Comparison of ENCODE assay signal across 18 cellular contexts in genomic region chr6:39294133-39294532, GRCh38. TPM values are rescaled to one million over a fixed set of nuclear protein-coding genes. Genes with fewer than 3 reads are reported as not detected.
"Had no signal": no experiment of that assay in that cellular context is flagged by ENCODE, and none has a peak within 500 bp of the region (broad histone marks: within the 10 kb centered on the region; RNA-seq: fewer than 3 reads in every experiment).

No MANE protein-coding gene starts in this region.

- H3K9me3 Mint-ChIP-seq: activated naive CD4-positive, alpha-beta T cell treated with anti-CD3 and anti-CD28 coated beads, Interleukin-2, amount 50 U/mL, for 72 hours; activated T-cell treated with anti-CD3 and anti-CD28 coated beads, Interleukin-2, amount 50 U/mL, for 24 hours; endodermal cell; natural killer cell treated with Interleukin-12 subunit alpha and Interleukin-12 subunit beta and Interleukin-15 and Interleukin-18, amount 100 ng/mL, for 72 hours had no signal

- H3K4me3 Mint-ChIP-seq: activated CD8-positive, alpha-beta memory T cell treated with anti-CD3 and anti-CD28 coated beads, Interleukin-2, amount 10 ng/mL, durations not matched to agents 7 days and 5 days; activated T-cell treated with anti-CD3 and anti-CD28 coated beads, Interleukin-2, amount 50 U/mL, for 24 hours; endodermal cell; natural killer cell treated with Interleukin-12 subunit alpha and Interleukin-12 subunit beta and Interleukin-15 and Interleukin-18, amount 100 ng/mL, for 72 hours had no signal

- H3K27me3 Mint-ChIP-seq: activated T-cell treated with anti-CD3 and anti-CD28 coated beads, Interleukin-2, amount 50 U/mL, for 24 hours had no signal

- FAIRE-seq: urothelium cell line had no signal

- H3K36me3 Mint-ChIP-seq: activated CD8-positive, alpha-beta memory T cell treated with anti-CD3 and anti-CD28 coated beads, Interleukin-2, amount 10 ng/mL, durations not matched to agents 7 days and 5 days; activated naive CD4-positive, alpha-beta T cell treated with anti-CD3 and anti-CD28 coated beads, Interleukin-2, amount 50 U/mL, for 72 hours; natural killer cell treated with Interleukin-12 subunit alpha and Interleukin-12 subunit beta and Interleukin-15 and Interleukin-18, amount 100 ng/mL, for 72 hours had no signal

- H3K9me3 ChIP-seq: stomach, thoracic aorta had no signal

- H3K27ac ChIP-seq: stomach, thoracic aorta had no signal

- DNase-seq: activated CD4-positive, CD25-positive, alpha-beta regulatory T cell; activated CD8-positive, alpha-beta memory T cell treated with anti-CD3 and anti-CD28 coated beads, Interleukin-2, amount 10 ng/mL, durations not matched to agents 7 days and 5 days; activated effector memory CD4-positive, alpha-beta T cell treated with anti-CD3 and anti-CD28 coated beads, Interleukin-2, amount 50 U/mL, for 16 hours; activated T-cell treated with anti-CD3 and anti-CD28 coated beads, Interleukin-2, amount 50 U/mL, for 24 hours; endodermal cell; glutamatergic neuron; stomach had no signal

- H3K4me3 ChIP-seq: stomach, thoracic aorta had no signal

- H3K27ac Mint-ChIP-seq: activated CD8-positive, alpha-beta memory T cell treated with anti-CD3 and anti-CD28 coated beads, Interleukin-2, amount 10 ng/mL, durations not matched to agents 7 days and 5 days; activated naive CD4-positive, alpha-beta T cell treated with anti-CD3 and anti-CD28 coated beads, Interleukin-2, amount 50 U/mL, for 72 hours; activated T-cell treated with anti-CD3 and anti-CD28 coated beads, Interleukin-2, amount 50 U/mL, for 24 hours; endodermal cell; natural killer cell treated with Interleukin-12 subunit alpha and Interleukin-12 subunit beta and Interleukin-15 and Interleukin-18, amount 100 ng/mL, for 72 hours had no signal

- H3K36me3 ChIP-seq: stomach, thoracic aorta had no signal

RNA-seq across cellular contexts. Expression of gene KCNK17, which starts 20.1 kb away (rescaled TPM):
- total RNA-seq: activated CD8-positive, alpha-beta memory T cell treated with anti-CD3 and anti-CD28 coated beads, Interleukin-2, amount 10 ng/mL, durations not matched to agents 7 days and 5 days; activated naive CD4-positive, alpha-beta T cell treated with anti-CD3 and anti-CD28 coated beads, Interleukin-2, amount 50 U/mL, for 72 hours; chondrocyte; dermis microvascular lymphatic vessel endothelial cell; lung microvascular endothelial cell; natural killer cell treated with Interleukin-12 subunit alpha and Interleukin-12 subunit beta and Interleukin-15 and Interleukin-18, amount 100 ng/mL, for 72 hours; pulmonary artery endothelial cell; T-helper 1 cell treated with Interleukin-12 subunit alpha and Interleukin-12 subunit beta and Interleukin-4 antibody, amounts not matched to agents 30 ng/mL and 1 ng/mL, for 36 hours had no signal

RNA-seq across cellular contexts. Expression of gene KCNK16, which starts 28.4 kb away (rescaled TPM):
- total RNA-seq: activated CD8-positive, alpha-beta memory T cell treated with anti-CD3 and anti-CD28 coated beads, Interleukin-2, amount 10 ng/mL, durations not matched to agents 7 days and 5 days; activated naive CD4-positive, alpha-beta T cell treated with anti-CD3 and anti-CD28 coated beads, Interleukin-2, amount 50 U/mL, for 72 hours; chondrocyte; dermis microvascular lymphatic vessel endothelial cell; endodermal cell; lung microvascular endothelial cell; mononuclear cell; natural killer cell treated with Interleukin-12 subunit alpha and Interleukin-12 subunit beta and Interleukin-15 and Interleukin-18, amount 100 ng/mL, for 72 hours; omental fat pad; pulmonary artery endothelial cell; T-helper 1 cell treated with Interleukin-12 subunit alpha and Interleukin-12 subunit beta and Interleukin-4 antibody, amounts not matched to agents 30 ng/mL and 1 ng/mL, for 36 hours; thoracic aorta had no signal
